1 cellular context compared by ENCODE assay signal in the genomic region with DNA sequence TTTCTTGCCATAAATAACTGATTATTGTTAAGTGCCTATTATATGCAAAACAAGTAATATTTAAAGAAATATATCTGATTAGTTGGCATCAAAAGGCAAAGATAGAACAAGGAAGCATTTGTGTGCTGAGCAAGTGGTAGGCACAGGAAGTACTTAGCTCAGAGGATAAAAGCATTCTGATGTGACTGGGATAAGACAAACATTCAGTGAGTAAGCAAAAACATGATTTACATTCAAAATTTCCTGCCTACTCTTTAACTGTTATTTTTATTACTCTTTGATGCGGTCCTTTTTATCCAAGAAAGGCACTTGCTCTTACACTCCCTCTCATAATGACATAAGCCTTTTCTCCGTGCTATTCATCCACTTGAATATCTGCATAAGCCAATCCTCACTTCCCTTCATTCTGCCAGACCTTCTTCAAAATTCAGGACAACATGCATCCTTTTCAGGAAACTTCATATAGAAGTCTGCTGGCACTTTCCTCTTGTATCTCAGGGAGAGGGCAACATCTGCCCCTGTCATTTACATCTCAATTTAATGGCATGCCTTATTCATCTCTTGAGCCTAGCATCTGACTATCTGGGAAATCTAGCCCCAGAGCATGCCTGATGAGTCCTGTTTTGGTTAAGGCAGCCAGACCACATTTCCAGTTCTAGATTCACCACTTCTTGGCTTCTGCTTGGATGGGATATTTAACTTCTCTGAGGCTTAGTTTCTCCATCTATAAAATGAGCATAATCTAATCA.
TF ChIP-seq lines count a peak whose summit lies in the region.

No MANE protein-coding gene starts in this region.

TF ChIP-seq in HepG2, 621 proteins besides CTCF, POLR2A, EP300 and RAD21:
- TF ChIP-seq CREM (IDR thresholded peaks at IDR 0.05) (no peak), CREM (CRISPR knock-in tag; IDR thresholded peaks at IDR 0.05) (no peak), ZNF556 (CRISPR knock-in tag; IDR thresholded peaks at IDR 0.05; ENCODE audit: borderline replicate concordance) (no peak), ZMYM2 (CRISPR knock-in tag; IDR thresholded peaks at IDR 0.05) (no peak), TMF1 (CRISPR knock-in tag; IDR thresholded peaks at IDR 0.05; ENCODE audit: low read depth) (no peak)
- TF ChIP-seq, protein P1, sequence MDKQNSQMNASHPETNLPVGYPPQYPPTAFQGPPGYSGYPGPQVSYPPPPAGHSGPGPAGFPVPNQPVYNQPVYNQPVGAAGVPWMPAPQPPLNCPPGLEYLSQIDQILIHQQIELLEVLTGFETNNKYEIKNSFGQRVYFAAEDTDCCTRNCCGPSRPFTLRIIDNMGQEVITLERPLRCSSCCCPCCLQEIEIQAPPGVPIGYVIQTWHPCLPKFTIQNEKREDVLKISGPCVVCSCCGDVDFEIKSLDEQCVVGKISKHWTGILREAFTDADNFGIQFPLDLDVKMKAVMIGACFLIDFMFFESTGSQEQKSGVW (CRISPR knock-in tag; IDR thresholded peaks at IDR 0.05; ENCODE audit: borderline replicate concordance): no peak
